In the genomic region with DNA sequence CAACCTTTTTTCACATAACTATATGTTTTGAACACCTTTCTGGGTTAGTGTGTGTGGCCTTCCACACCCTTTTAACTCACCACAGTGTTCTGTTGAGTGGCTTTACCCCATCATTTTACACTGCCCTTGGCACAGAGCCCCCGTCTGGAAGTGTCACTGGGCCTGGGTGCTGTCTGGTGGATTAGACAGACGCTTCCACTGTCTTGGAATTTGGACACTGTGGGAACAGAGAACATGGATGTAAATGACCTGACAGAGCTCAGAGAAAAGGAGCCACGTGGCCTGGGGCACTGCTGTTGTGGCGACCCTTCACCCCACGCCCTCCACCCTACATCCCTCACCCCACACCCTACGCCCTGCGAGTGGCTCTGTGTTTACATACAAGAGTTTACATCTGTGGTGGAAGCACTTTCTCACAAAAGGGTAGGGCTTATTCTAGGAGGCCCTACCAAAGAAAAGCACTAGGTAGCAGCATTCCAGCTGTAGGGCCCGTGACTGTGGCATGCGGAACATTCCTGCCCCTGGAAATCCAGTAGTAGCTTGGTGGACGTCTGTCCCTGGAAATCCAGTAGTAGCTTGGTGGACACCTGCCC, we compare ENCODE assay signal across 18 cellular contexts. TPM values are rescaled to one million over a fixed set of nuclear protein-coding genes. Genes with fewer than 3 reads are reported as not detected.
DNase-seq lines count a peak whose midpoint lies in the region; ATAC-seq lines count a peak whose summit lies in the region.
"Had no signal": no experiment of that assay in that cellular context is flagged by ENCODE, and none has a peak within 500 bp of the region (broad histone marks: within the 10 kb centered on the region; RNA-seq: fewer than 3 reads in every experiment).

No MANE protein-coding gene starts in this region.

- H3K4me1 ChIP-seq in mucosa of rectum (ENCODE audit: control insufficient read depth in 2 of 2, insufficient read depth in 2 of 2, low read length in 2 of 2): peaks cover 41 to 64% of the 10 kb centered on the region in 2 donors
- H3K4me1 ChIP-seq: HAP-1 had no signal

- H3K9ac ChIP-seq in mucosa of rectum (ENCODE audit: low read depth in 1 of 2, low read length in 2 of 2): peak overlapping the region in 1 of 2 donors; percentile 78
- H3K9ac ChIP-seq: BLaER1 treated with 17β-estradiol and CSF1 and Interleukin-3, amounts not matched to agents 10 nM and 100 nM had no signal

- DNase-seq in ELF-1 (ENCODE audit: low read depth, low spot score) (peak; percentile 53), HT-29 (ENCODE audit: low spot score) (peak; percentile 25), islet precursor cell (peak; percentile 80), NOMO-1 treated with dmso at 0.1 percent for 144 hours (lab: John Stamatoyannopoulos, UW; ENCODE audit: unreplicated experiment) (no peak), HuH-7 (ENCODE audit: low spot score) (no peak)
- DNase-seq: CD8-positive, alpha-beta memory T cell; DMS79 treated with DMSO at 0.1 percent for 48 hours; KBM-7; NCI-H1694 treated with DMSO at 0.1 percent for 48 hours; NCI-H510A; NCI-H748 treated with DMSO at 0.1 percent for 48 hours; OCI-M1; SHP77 had no signal

- H3K9me3 ChIP-seq in mucosa of rectum (ENCODE audit: control insufficient read depth in 2 of 2, low read length in 2 of 2): no peaks in the 10 kb centered on the region
- H3K9me3 ChIP-seq: BLaER1 treated with 17β-estradiol and CSF1 and Interleukin-3, amounts not matched to agents 10 nM and 100 nM; HAP-1 had no signal

- no peaks in the 10 kb centered on the region for H3K36me3 ChIP-seq in mucosa of rectum (ENCODE audit: control insufficient read depth in 2 of 2, insufficient read depth in 2 of 2, low read length in 2 of 2)
- H3K36me3 ChIP-seq: BLaER1 treated with 17β-estradiol and CSF1 and Interleukin-3, amounts not matched to agents 10 nM and 100 nM; HAP-1 had no signal

- H3K4me3 ChIP-seq in mucosa of rectum (ENCODE audit: low read length in 2 of 2): no peak overlapping the region
- H3K4me3 ChIP-seq: BLaER1 treated with 17β-estradiol and CSF1 and Interleukin-3, amounts not matched to agents 10 nM and 100 nM; HAP-1; SK-N-MC had no signal

- ATAC-seq in HG03139 (IDR thresholded peaks at IDR 0.05; ENCODE audit: unreplicated experiment): no peak

- H3K27ac ChIP-seq in mucosa of rectum (ENCODE audit: low read depth in 2 of 2, low read length in 2 of 2): peak overlapping the region; percentile 97 to 98
- H3K27ac ChIP-seq: BLaER1 treated with 17β-estradiol and CSF1 and Interleukin-3, amounts not matched to agents 10 nM and 100 nM; SK-N-MC had no signal

- H3K27me3 ChIP-seq in mucosa of rectum (ENCODE audit: control insufficient read depth in 2 of 2, insufficient read depth in 2 of 2, low read length in 2 of 2): peaks cover 0 to 2% of the 10 kb centered on the region in 2 donors
- H3K27me3 ChIP-seq: BLaER1 treated with 17β-estradiol and CSF1 and Interleukin-3, amounts not matched to agents 10 nM and 100 nM had no signal

RNA-seq across cellular contexts. Expression of a gene that starts 47.6 kb away (rescaled TPM):
- total RNA-seq in HT-29 (2014; rRNA removed; shearing (Covaris generic)): 25.5 and 30.8 TPM in 2 replicates

Comparison
In these comparisons a context has a peak if more than half of its experiments do, and no peak if none do; other contexts are left out.
1. DNase-seq: peak in ELF-1 (single experiment), HT-29 (single experiment) and islet precursor cell (single experiment); none in NOMO-1 treated with dmso at 0.1 percent for 144 hours (single experiment) and HuH-7 (single experiment).